26 cellular contexts compared by ENCODE assay signal in genomic region chrX:111646515-111646914, GRCh38.
"Had no signal": no experiment of that assay in that cellular context is flagged by ENCODE, and none has a peak within 500 bp of the region (broad histone marks: within the 10 kb centered on the region; RNA-seq: fewer than 3 reads in every experiment).

No MANE protein-coding gene starts in this region.

- H3K9me3 Mint-ChIP-seq: endodermal cell, immature natural killer cell, memory B cell, natural killer cell, neural crest cell had no signal

- H3K4me3 ChIP-seq: esophagus muscularis mucosa, gastroesophageal sphincter, left ventricle myocardium inferior, lower lobe of right lung, right atrium auricular region, sigmoid colon, skin epidermis, testis, tibial nerve, upper lobe of right lung, vagina had no signal

- FAIRE-seq: endothelial cell of umbilical vein had no signal

- ATAC-seq: gastroesophageal sphincter; left cardiac atrium; lower lobe of right lung; natural killer cell; stimulated activated naive B cell treated with anti-CD40 and anti-IgM and Interleukin-4, amounts not matched to agents 10 μg/mL and 1 μg/mL and 100 μg/mL, for 72 hours; stimulated activated naive CD8-positive, alpha-beta T cell treated with anti-CD3 and anti-CD28 coated beads, Interleukin-15, amount 100 ng/mL, for 72 hours; upper lobe of right lung had no signal

- H3K27ac ChIP-seq: esophagus muscularis mucosa, gastroesophageal sphincter, left ventricle myocardium inferior, lower lobe of right lung, right atrium auricular region, sigmoid colon, skin epidermis, testis, tibial nerve, upper lobe of right lung, vagina had no signal

- H3K27me3 ChIP-seq: gastroesophageal sphincter, right atrium auricular region, sigmoid colon, testis, tibial nerve, upper lobe of right lung, vagina had no signal

- H3K27me3 Mint-ChIP-seq: memory B cell; stimulated activated naive CD8-positive, alpha-beta T cell treated with anti-CD3 and anti-CD28 coated beads, Interleukin-15, amount 100 ng/mL, for 72 hours had no signal

- H3K4me3 Mint-ChIP-seq: endodermal cell; immature natural killer cell; memory B cell; mesothelial cell of epicardium; natural killer cell; neural crest cell; stimulated activated naive B cell treated with anti-CD40 and anti-IgM and Interleukin-4, amounts not matched to agents 10 μg/mL and 1 μg/mL and 100 μg/mL, for 72 hours; stimulated activated naive CD8-positive, alpha-beta T cell treated with anti-CD3 and anti-CD28 coated beads, Interleukin-15, amount 100 ng/mL, for 72 hours had no signal

- DNase-seq: dermis blood vessel endothelial cell; endodermal cell; glutamatergic neuron; immature natural killer cell; kidney; left cardiac atrium; left ventricle myocardium inferior; lower lobe of right lung; natural killer cell; sigmoid colon; stimulated activated CD4-positive, alpha-beta T cell treated with anti-CD3 and anti-CD28 coated beads, Interleukin-2, amount 100 ng/mL, for 24 hours; stimulated activated CD4-positive, alpha-beta T cell treated with anti-CD3 and anti-CD28 coated beads, Interleukin-4, amount 100 ng/mL, for 4 hours; stimulated activated naive B cell treated with anti-CD40 and anti-IgM and Interleukin-4, amounts not matched to agents 10 μg/mL and 1 μg/mL and 100 μg/mL, for 72 hours; stimulated activated naive CD8-positive, alpha-beta T cell treated with anti-CD3 and anti-CD28 coated beads, Interleukin-15, amount 100 ng/mL, for 72 hours; testis; upper lobe of right lung had no signal

- H3K27ac Mint-ChIP-seq: endodermal cell; immature natural killer cell; memory B cell; mesothelial cell of epicardium; natural killer cell; stimulated activated naive B cell treated with anti-CD40 and anti-IgM and Interleukin-4, amounts not matched to agents 10 μg/mL and 1 μg/mL and 100 μg/mL, for 72 hours had no signal

- H3K36me3 Mint-ChIP-seq: immature natural killer cell; mesothelial cell of epicardium; natural killer cell; stimulated activated naive B cell treated with anti-CD40 and anti-IgM and Interleukin-4, amounts not matched to agents 10 μg/mL and 1 μg/mL and 100 μg/mL, for 72 hours had no signal

- H3K4me1 ChIP-seq: esophagus muscularis mucosa, gastroesophageal sphincter, left ventricle myocardium inferior, lower lobe of right lung, right atrium auricular region, sigmoid colon, testis, tibial nerve, upper lobe of right lung, vagina had no signal

- H3K36me3 ChIP-seq: esophagus muscularis mucosa, gastroesophageal sphincter, left ventricle myocardium inferior, lower lobe of right lung, right atrium auricular region, sigmoid colon, tibial nerve, upper lobe of right lung, vagina had no signal

- H3K4me1 Mint-ChIP-seq: endodermal cell; immature natural killer cell; memory B cell; natural killer cell; neural crest cell; stimulated activated naive B cell treated with anti-CD40 and anti-IgM and Interleukin-4, amounts not matched to agents 10 μg/mL and 1 μg/mL and 100 μg/mL, for 72 hours; stimulated activated naive CD8-positive, alpha-beta T cell treated with anti-CD3 and anti-CD28 coated beads, Interleukin-15, amount 100 ng/mL, for 72 hours had no signal

- H3K9me3 ChIP-seq: gastroesophageal sphincter, left ventricle myocardium inferior, lower lobe of right lung, sigmoid colon, testis, tibial nerve, upper lobe of right lung had no signal
